ENCODE assay signal across 33 cellular contexts in the genomic region with DNA sequence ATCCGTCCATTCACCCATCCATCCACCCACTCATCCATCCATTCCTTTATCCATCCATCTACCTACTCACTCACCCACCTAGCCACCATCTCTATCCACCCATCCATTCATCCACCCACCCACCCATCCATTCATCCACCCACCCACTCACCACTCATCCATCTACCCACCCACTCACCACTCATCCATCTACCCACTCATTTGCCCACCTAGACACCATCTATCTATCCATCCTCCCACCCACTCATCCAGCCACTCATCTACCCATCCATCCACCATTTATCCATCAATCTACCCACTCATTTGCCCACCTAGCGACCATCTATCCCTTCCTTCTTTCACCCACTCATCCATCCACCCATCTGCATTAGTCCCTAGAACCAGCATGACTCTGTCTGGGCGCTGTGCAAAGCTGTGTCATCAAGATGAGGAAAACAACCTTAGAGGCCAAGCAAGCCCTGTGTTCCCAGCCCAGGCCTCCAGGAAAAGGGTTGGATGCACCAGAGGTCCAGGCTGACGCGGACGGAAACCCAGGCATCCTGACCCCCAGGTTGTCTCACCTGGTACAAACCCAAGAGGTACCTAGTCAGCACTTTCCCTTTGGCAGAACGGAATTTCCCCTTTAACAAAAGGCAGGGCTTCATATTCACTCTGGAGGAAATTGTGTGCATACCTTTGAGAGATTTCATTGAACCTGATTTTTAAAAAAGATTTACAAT.
"Had no signal": no experiment of that assay in that cellular context is flagged by ENCODE, and none has a peak within 500 bp of the region (broad histone marks: within the 10 kb centered on the region; RNA-seq: fewer than 3 reads in every experiment).

No MANE protein-coding gene starts in this region.

- DNase-seq: activated B cell treated with CpG ODN at 0.5 μM for 24 hours; activated CD4-positive, alpha-beta T cell treated with anti-CD3 and anti-CD28 coated beads for 48 hours; activated CD4-positive, alpha-beta T cell treated with anti-CD3 and anti-CD28 coated beads, Interleukin-2, amount 50 U/mL, for 1 hour; activated CD4-positive, alpha-beta T cell treated with anti-CD3 and anti-CD28 coated beads, Interleukin-2, amount 50 U/mL, for 48 hours; activated CD8-positive, alpha-beta memory T cell treated with anti-CD3 and anti-CD28 coated beads for 24 hours; activated CD8-positive, alpha-beta T cell treated with anti-CD3 and anti-CD28 coated beads for 36 hours; activated effector memory CD4-positive, alpha-beta T cell treated with Interleukin-2 at 50 U/mL for 16 hours; activated gamma-delta T cell treated with Interleukin-2 at 50 U/mL for 16 hours; activated naive CD4-positive, alpha-beta T cell treated with anti-CD3 and anti-CD28 coated beads, Interleukin-2, amount 50 U/mL, for 16 hours; activated naive CD4-positive, alpha-beta T cell treated with Interleukin-2 at 50 U/mL for 16 hours; activated T-cell treated with anti-CD3 and anti-CD28 coated beads, Interleukin-2, amount 50 U/mL, for 4 hours; amniotic stem cell; anterior cingulate cortex; brain microvascular endothelial cell; cortex of kidney; effector CD4-positive, alpha-beta T cell; effector memory CD8-positive, alpha-beta T cell; esophagus squamous epithelium; foreskin melanocyte; head of caudate nucleus; T-helper 17 cell; T1000; WERI-Rb-1 had no signal

- H3K36me3 ChIP-seq: brain microvascular endothelial cell, esophagus squamous epithelium, gastroesophageal sphincter, WERI-Rb-1 had no signal

- H3K27me3 ChIP-seq: brain microvascular endothelial cell had no signal

- H3K36me3 Mint-ChIP-seq: activated naive CD8-positive, alpha-beta T cell had no signal

- H3K4me3 Mint-ChIP-seq: activated B cell treated with CpG ODN at 0.5 μM for 24 hours; activated CD8-positive, alpha-beta T cell treated with anti-CD3 and anti-CD28 coated beads for 36 hours; activated naive CD8-positive, alpha-beta T cell; activated T-cell treated with anti-CD3 and anti-CD28 coated beads, Interleukin-2, amount 50 U/mL, for 4 hours; activated T-helper 17 cell treated with anti-CD3 and anti-CD28 coated beads, Interleukin-2, amount 50 U/mL, for 72 hours; central memory CD8-positive, alpha-beta T cell; effector memory CD8-positive, alpha-beta T cell; T-helper 17 cell; T-helper 2 cell treated with Interferon-gamma antibody and Interleukin-4, amounts not matched to agents 5 μg/mL and 100 μg/mL, for 36 hours had no signal

- H3K9me3 Mint-ChIP-seq: activated B cell treated with CpG ODN at 0.5 μM for 24 hours; activated T-cell treated with anti-CD3 and anti-CD28 coated beads, Interleukin-2, amount 50 U/mL, for 4 hours; central memory CD8-positive, alpha-beta T cell; effector memory CD8-positive, alpha-beta T cell had no signal

- ATAC-seq: activated T-helper 17 cell treated with anti-CD3 and anti-CD28 coated beads, Interleukin-2, amount 50 U/mL, for 72 hours; gastroesophageal sphincter; T-helper 17 cell had no signal

- H3K27ac Mint-ChIP-seq: activated B cell treated with CpG ODN at 0.5 μM for 24 hours; activated CD8-positive, alpha-beta T cell treated with anti-CD3 and anti-CD28 coated beads for 36 hours; activated naive CD8-positive, alpha-beta T cell; activated T-helper 17 cell treated with anti-CD3 and anti-CD28 coated beads, Interleukin-2, amount 50 U/mL, for 72 hours; T-helper 17 cell; T-helper 2 cell treated with Interferon-gamma antibody and Interleukin-4, amounts not matched to agents 5 μg/mL and 100 μg/mL, for 36 hours had no signal

- H3K9me3 ChIP-seq: esophagus squamous epithelium, gastroesophageal sphincter had no signal

- H3K27ac ChIP-seq: brain microvascular endothelial cell, epithelial cell of prostate, esophagus squamous epithelium, gastroesophageal sphincter, WERI-Rb-1 had no signal

- H3K4me3 ChIP-seq: esophagus squamous epithelium, gastroesophageal sphincter had no signal

- H3K4me1 ChIP-seq: esophagus squamous epithelium, gastroesophageal sphincter had no signal

- FAIRE-seq: astrocyte, bronchial epithelial cell, colon, endothelial cell of umbilical vein had no signal
